Comparison of ENCODE assay signal across 8 cellular contexts in the genomic region with DNA sequence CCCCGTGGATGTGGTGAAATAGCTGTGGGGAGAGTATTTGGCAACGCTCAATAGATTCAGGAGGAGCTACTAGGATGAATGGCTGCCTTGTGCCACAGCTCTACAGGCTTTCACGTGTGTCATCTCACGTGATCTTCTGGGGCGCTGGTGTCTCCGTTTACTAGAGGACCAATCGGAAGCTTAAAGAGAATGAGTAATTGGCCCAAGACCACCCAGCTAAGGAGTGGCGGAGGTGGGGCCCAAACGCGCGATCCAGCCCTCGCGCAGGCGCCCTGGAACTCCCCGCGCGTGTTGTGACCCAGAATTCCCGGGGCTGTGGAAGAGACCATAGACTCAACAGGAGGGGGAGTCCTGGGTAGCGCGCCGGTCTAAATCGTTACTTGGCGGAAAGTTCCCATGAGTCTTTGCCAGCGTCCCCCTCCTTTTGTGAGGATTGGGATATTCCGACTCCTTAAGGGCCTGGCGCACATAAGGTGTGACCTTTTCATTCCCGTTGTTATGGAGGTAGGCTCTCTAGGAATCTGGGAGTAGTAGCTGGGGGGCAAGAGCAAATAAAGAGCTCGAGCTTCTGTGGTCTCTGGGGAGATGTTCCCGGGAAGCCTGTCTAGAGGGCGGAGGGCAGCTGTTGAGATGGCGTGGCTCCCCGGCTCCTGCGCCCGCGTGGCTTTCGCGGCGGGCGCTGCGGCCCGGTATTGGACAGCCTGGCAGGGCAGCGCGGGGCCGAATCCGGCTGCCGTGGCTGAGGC. TPM values are rescaled to one million over a fixed set of nuclear protein-coding genes. Genes with fewer than 3 reads are reported as not detected.
A peak's percentile ranks its signal among the peaks of the same experiment; 100 is the strongest.
DNase-seq lines count a peak whose midpoint lies in the region; ATAC-seq and TF ChIP-seq lines count a peak whose summit lies in the region.

No MANE protein-coding gene starts in this region.

- peaks cover 36% of the 10 kb centered on the region for H3K36me3 ChIP-seq in GM06990 (ENCODE audit: control insufficient read depth, insufficient read depth, low read length)

- TF ChIP-seq POLR2A in NB4 (IDR thresholded peaks at IDR 0.05; ENCODE audit: extremely low read depth, insufficient read length) = peak; percentile 93

- DNase-seq in GM06990 (ENCODE audit: extremely low read depth, insufficient read length) (peak; percentile 99), NB4 (ENCODE audit: low read depth) (peak; percentile 100), SK-N-DZ (ENCODE audit: low spot score) (peak; percentile 100), globus pallidus (ENCODE audit: low spot score) (peak; percentile 99), non-pigmented ciliary epithelial cell (ENCODE audit: low read depth) (peak; percentile 99), superior temporal gyrus (ENCODE audit: extremely low spot score) (peak; percentile 99)
- DNase-seq in activated naive CD4-positive, alpha-beta T cell treated with anti-CD3 and anti-CD28 coated beads, Interleukin-2, amount 50 U/mL, for 16 hours = peak; percentile 95

- H3K4me3 ChIP-seq in GM06990 (replicated peaks; ENCODE audit: low read depth, low read length) (peak overlapping the region; percentile 97), NB4 (ENCODE audit: low read depth, low read length) (peak overlapping the region; percentile 69)

- ATAC-seq in HG02571 (IDR thresholded peaks at IDR 0.05; ENCODE audit: unreplicated experiment) = peak; percentile 77

- TF ChIP-seq CTCF in GM06990 (IDR thresholded peaks at IDR 0.05; ENCODE audit: insufficient read depth, low read length, poor library complexity, severe bottlenecking) = no peak
- no peak for TF ChIP-seq CTCF in NB4 (IDR thresholded peaks at IDR 0.05; ENCODE audit: low read depth, low read length)

- no peaks in the 10 kb centered on the region for H3K27me3 ChIP-seq in GM06990 (replicated peaks; ENCODE audit: control insufficient read depth, insufficient read depth, low read length)

RNA-seq across cellular contexts. Expression of a gene that starts 23.4 kb away (rescaled TPM):
- polyA plus RNA-seq in SK-N-DZ (2014; cell fraction: cytosol; rRNA removed) = 1.1 and 2.8 TPM in 2 replicates
- polyA plus RNA-seq in SK-N-DZ (2014; cell fraction: nucleus; rRNA removed) = 1.2 and 2.4 TPM in 2 replicates

RNA-seq across cellular contexts. Expression of a gene that starts 53.3 kb away (rescaled TPM):
- 1.5 and 2.3 TPM in 2 replicates for polyA plus RNA-seq in SK-N-DZ (2014; cell fraction: cytosol; rRNA removed)
- polyA plus RNA-seq in SK-N-DZ (2014; cell fraction: nucleus; rRNA removed) = 1.9 and 3.0 TPM in 2 replicates

RNA-seq across cellular contexts. Expression of a gene that starts 57.8 kb away (rescaled TPM):
- 3,108 and 3,290 TPM in 2 replicates for polyA plus RNA-seq in SK-N-DZ (2014; cell fraction: cytosol; rRNA removed)
- 1,029 and 1,296 TPM in 2 replicates for polyA plus RNA-seq in SK-N-DZ (2014; cell fraction: nucleus; rRNA removed)

Comparison
In these comparisons a context has a peak if more than half of its experiments do, and no peak if none do; other contexts are left out.
1. Peak in every context shown above with its lines: DNase-seq, ATAC-seq and H3K4me3 ChIP-seq.